Comparison of ENCODE assay signal across 3 cellular contexts in the genomic region with DNA sequence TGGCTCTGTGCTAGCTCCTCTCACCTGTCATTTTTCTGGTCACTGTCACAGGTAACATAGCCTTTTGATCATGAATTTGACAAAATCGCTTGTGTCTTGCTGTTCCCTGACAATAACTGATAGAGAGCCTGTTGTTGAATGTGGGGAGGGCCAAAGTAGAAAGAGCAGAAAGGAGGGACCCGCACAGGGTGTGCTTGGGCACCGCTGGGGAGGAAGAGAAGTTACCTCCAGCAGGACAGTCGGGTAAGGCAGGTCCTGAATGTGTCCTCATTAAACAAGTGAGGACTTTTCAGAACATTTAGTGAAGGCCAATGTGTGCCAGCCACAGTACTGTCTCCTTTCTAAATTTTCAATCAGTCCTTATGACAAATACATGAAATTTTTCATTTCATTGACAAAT.
TF ChIP-seq lines count a peak whose summit lies in the region.

A gene with protein sequence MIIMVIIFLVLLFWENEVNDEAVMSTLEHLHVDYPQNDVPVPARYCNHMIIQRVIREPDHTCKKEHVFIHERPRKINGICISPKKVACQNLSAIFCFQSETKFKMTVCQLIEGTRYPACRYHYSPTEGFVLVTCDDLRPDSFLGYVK (minus strand): TSS at position 142 of the 400 bp plus-strand sequence. CDS start 653 bp downstream, outside the sequence.

TF ChIP-seq in A549, 52 proteins besides CTCF, POLR2A, EP300 and RAD21:
- TF ChIP-seq FOXS1 (CRISPR knock-in tag; IDR thresholded peaks at IDR 0.05) (no peak), MAZ (IDR thresholded peaks at IDR 0.05; ENCODE audit: borderline replicate concordance, low read depth, low read length) (no peak), ZFP36 (IDR thresholded peaks at IDR 0.05; ENCODE audit: borderline replicate concordance, partially characterized antibody) (no peak)
- TF ChIP-seq, protein P1, sequence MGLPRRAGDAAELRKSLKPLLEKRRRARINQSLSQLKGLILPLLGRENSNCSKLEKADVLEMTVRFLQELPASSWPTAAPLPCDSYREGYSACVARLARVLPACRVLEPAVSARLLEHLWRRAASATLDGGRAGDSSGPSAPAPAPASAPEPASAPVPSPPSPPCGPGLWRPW (IDR thresholded peaks at IDR 0.05), result no peak

TF ChIP-seq in H1, 55 proteins besides CTCF, POLR2A, EP300 and RAD21:
- TF ChIP-seq FOSL1 (IDR thresholded peaks at IDR 0.05; ENCODE audit: insufficient read depth, low read depth, low read length) (no peak), CHD2 (IDR thresholded peaks at IDR 0.05; ENCODE audit: low read length) (no peak), CBX5 (IDR thresholded peaks at IDR 0.05; ENCODE audit: low read depth, low read length) (no peak), POU5F1 (IDR thresholded peaks at IDR 0.05; ENCODE audit: low read depth, low read length) (no peak), SIX5 (IDR thresholded peaks at IDR 0.05; ENCODE audit: low read depth, low read length) (no peak), HDAC2 (IDR thresholded peaks at IDR 0.05; ENCODE audit: borderline replicate concordance in 1 of 2, low read depth in 2 of 2, low read length in 2 of 2) (no peak), BACH1 (IDR thresholded peaks at IDR 0.05; ENCODE audit: low read length) (no peak), SAP30 (IDR thresholded peaks at IDR 0.05; ENCODE audit: insufficient read depth, insufficient replicate concordance, low read length) (no peak), CREB1 (IDR thresholded peaks at IDR 0.05) (no peak), JUND (IDR thresholded peaks at IDR 0.05; ENCODE audit: low read length) (no peak)
TF ChIP-seq in H1: peak in this region for 0.

TF ChIP-seq in GM12891, 5 proteins besides CTCF, POLR2A, EP300 and RAD21:
- no peak for TF ChIP-seq TAF1 (IDR thresholded peaks at IDR 0.05; ENCODE audit: low read depth, low read length)
- no peak for TF ChIP-seq PAX5 (IDR thresholded peaks at IDR 0.05; ENCODE audit: insufficient read depth, low read length, severe bottlenecking)
- TF ChIP-seq SPI1 (IDR thresholded peaks at IDR 0.05; ENCODE audit: low read depth, low read length), result no peak
- no peak for TF ChIP-seq POLR2AphosphoS5 (IDR thresholded peaks at IDR 0.05; ENCODE audit: low read depth, low read length)
- TF ChIP-seq POU2F2 (IDR thresholded peaks at IDR 0.05; ENCODE audit: low read depth, low read length), result no peak
